Comparison of ENCODE assay signal across 15 cellular contexts in genomic region chr12:39331539-39332261, GRCh38.
DNase-seq lines count a peak whose midpoint lies in the region; ATAC-seq lines count a peak whose summit lies in the region.
"Had no signal": no experiment of that assay in that cellular context is flagged by ENCODE, and none has a peak within 500 bp of the region (broad histone marks: within the 10 kb centered on the region; RNA-seq: fewer than 3 reads in every experiment).

No MANE protein-coding gene starts in this region.

- H3K27ac Mint-ChIP-seq in activated T-cell treated with anti-CD3 and anti-CD28 coated beads, Interleukin-2, amount 50 U/mL, for 24 hours = no peak overlapping the region
- peak overlapping the region; percentile 70 to 94 (median 92) for H3K27ac Mint-ChIP-seq in CD8-positive, alpha-beta memory T cell
- H3K27ac Mint-ChIP-seq in T-helper 2 cell treated with Interferon-gamma antibody and Interleukin-4, amounts not matched to agents 5 μg/mL and 100 μg/mL, for 36 hours = peak overlapping the region; percentile 85
- H3K27ac Mint-ChIP-seq in naive thymus-derived CD4-positive, alpha-beta T cell = peak overlapping the region in 6 of 9 donors; percentile 16 to 77 (median 42)
- H3K27ac Mint-ChIP-seq: B cell had no signal

- no peak for DNase-seq in activated T-cell treated with anti-CD3 and anti-CD28 coated beads, Interleukin-2, amount 50 U/mL, for 4 hours
- no peak for DNase-seq in activated T-cell treated with anti-CD3 and anti-CD28 coated beads, Interleukin-2, amount 50 U/mL, for 24 hours
- DNase-seq in CD8-positive, alpha-beta memory T cell = peak in 1 of 5 donors; percentile 29
- no peak for DNase-seq in T-helper 2 cell treated with Interferon-gamma antibody and Interleukin-4, amounts not matched to agents 5 μg/mL and 100 μg/mL, for 36 hours (ENCODE audit: low spot score)
- no peak for DNase-seq in naive thymus-derived CD4-positive, alpha-beta T cell
- no peak for DNase-seq in HK-2 (ENCODE audit: unreplicated experiment)
- DNase-seq: ACHN, HCEC 1CT, Kasumi-1, NCI-H187 treated with DMSO at 0.1 percent for 48 hours, NCI-H446 had no signal

- H3K9me3 ChIP-seq in CD8-positive, alpha-beta memory T cell (ENCODE audit: low read length) = no peaks in the 10 kb centered on the region
- H3K9me3 ChIP-seq in naive thymus-derived CD4-positive, alpha-beta T cell (ENCODE audit: control insufficient read depth in 2 of 3, low read length in 3 of 3) = no peaks in the 10 kb centered on the region

- peaks cover 16% of the 10 kb centered on the region for H3K4me1 ChIP-seq in CD8-positive, alpha-beta memory T cell (ENCODE audit: insufficient read depth, low read length)
- peaks cover 8 to 15% of the 10 kb centered on the region in 2 donors for H3K4me1 ChIP-seq in naive thymus-derived CD4-positive, alpha-beta T cell (ENCODE audit: control insufficient read depth in 2 of 2, insufficient read depth in 2 of 2, low read length in 2 of 2)

- H3K4me3 Mint-ChIP-seq in activated T-cell treated with anti-CD3 and anti-CD28 coated beads, Interleukin-2, amount 50 U/mL, for 4 hours = peak overlapping the region; percentile 2
- no peak overlapping the region for H3K4me3 Mint-ChIP-seq in activated T-cell treated with anti-CD3 and anti-CD28 coated beads, Interleukin-2, amount 50 U/mL, for 24 hours
- H3K4me3 Mint-ChIP-seq in CD8-positive, alpha-beta memory T cell = peak overlapping the region; percentile 54 to 85 (median 76)
- peak overlapping the region; percentile 48 for H3K4me3 Mint-ChIP-seq in T-helper 2 cell treated with Interferon-gamma antibody and Interleukin-4, amounts not matched to agents 5 μg/mL and 100 μg/mL, for 36 hours
- H3K4me3 Mint-ChIP-seq in naive thymus-derived CD4-positive, alpha-beta T cell = peak overlapping the region in 7 of 10 donors; percentile 1 to 68 (median 40)
- H3K4me3 Mint-ChIP-seq: B cell had no signal

- peaks cover 20% of the 10 kb centered on the region for H3K4me1 Mint-ChIP-seq in activated T-cell treated with anti-CD3 and anti-CD28 coated beads, Interleukin-2, amount 50 U/mL, for 4 hours (ENCODE audit: low read depth)
- peaks cover 22% of the 10 kb centered on the region for H3K4me1 Mint-ChIP-seq in activated T-cell treated with anti-CD3 and anti-CD28 coated beads, Interleukin-2, amount 50 U/mL, for 24 hours (ENCODE audit: low read depth)
- H3K4me1 Mint-ChIP-seq in CD8-positive, alpha-beta memory T cell = peaks cover 32 to 43% (median 39%) of the 10 kb centered on the region in 3 donors
- H3K4me1 Mint-ChIP-seq in T-helper 2 cell treated with Interferon-gamma antibody and Interleukin-4, amounts not matched to agents 5 μg/mL and 100 μg/mL, for 36 hours (ENCODE audit: low read depth) = peaks cover 19% of the 10 kb centered on the region
- peaks cover 6 to 16% (median 13%) of the 10 kb centered on the region in 7 donors for H3K4me1 Mint-ChIP-seq in naive thymus-derived CD4-positive, alpha-beta T cell
- H3K4me1 Mint-ChIP-seq: B cell had no signal

- POLR2A ChIA-PET in CD8-positive, alpha-beta memory T cell (lab: Charles Lee) = interaction anchor here (1.1 kb wide), 1 partner anchor 288 kb away, joined by 3 read pairs; the partner anchor contains the start of gene ABCD2
- POLR2A ChIA-PET in naive thymus-derived CD4-positive, alpha-beta T cell (lab: Charles Lee) = no interaction called here

- H3K9me3 Mint-ChIP-seq in activated T-cell treated with anti-CD3 and anti-CD28 coated beads, Interleukin-2, amount 50 U/mL, for 4 hours = no peaks in the 10 kb centered on the region
- no peaks in the 10 kb centered on the region for H3K9me3 Mint-ChIP-seq in activated T-cell treated with anti-CD3 and anti-CD28 coated beads, Interleukin-2, amount 50 U/mL, for 24 hours
- peaks cover 0 to 6% (median 0%) of the 10 kb centered on the region in 5 donors for H3K9me3 Mint-ChIP-seq in CD8-positive, alpha-beta memory T cell
- peaks cover 6% of the 10 kb centered on the region for H3K9me3 Mint-ChIP-seq in T-helper 2 cell treated with Interferon-gamma antibody and Interleukin-4, amounts not matched to agents 5 μg/mL and 100 μg/mL, for 36 hours
- no peaks in the 10 kb centered on the region for H3K9me3 Mint-ChIP-seq in naive thymus-derived CD4-positive, alpha-beta T cell

- CTCF ChIA-PET in CD8-positive, alpha-beta memory T cell (lab: Charles Lee) = interaction anchor here (1.5 kb wide), 1 partner anchor 659 kb away, joined by 3 read pairs; no protein-coding TSS in a partner anchor
- CTCF ChIA-PET in naive thymus-derived CD4-positive, alpha-beta T cell (lab: Charles Lee) = interaction anchor here (0.5 to 0.6 kb wide), 2 partner anchors 66 to 1471 kb away, joined by 3 read pairs; no protein-coding TSS in a partner anchor

- H3K27ac ChIP-seq in CD8-positive, alpha-beta memory T cell (ENCODE audit: low read depth, low read length) = peak overlapping the region; percentile 12
- no peak overlapping the region for H3K27ac ChIP-seq in naive thymus-derived CD4-positive, alpha-beta T cell (ENCODE audit: low read depth, low read length)
- H3K27ac ChIP-seq: RWPE1 had no signal

- no peaks in the 10 kb centered on the region for H3K36me3 ChIP-seq in CD8-positive, alpha-beta memory T cell (ENCODE audit: insufficient read depth, low read length)
- no peaks in the 10 kb centered on the region for H3K36me3 ChIP-seq in naive thymus-derived CD4-positive, alpha-beta T cell (ENCODE audit: control insufficient read depth in 2 of 3, insufficient read depth in 3 of 3, low read length in 3 of 3)

- peak overlapping the region; percentile 18 for H3K4me3 ChIP-seq in CD8-positive, alpha-beta memory T cell (ENCODE audit: low read length)
- H3K4me3 ChIP-seq in naive thymus-derived CD4-positive, alpha-beta T cell (ENCODE audit: low read length) = peak overlapping the region; percentile 12

- peaks cover 28% of the 10 kb centered on the region for H3K36me3 Mint-ChIP-seq in activated T-cell treated with anti-CD3 and anti-CD28 coated beads, Interleukin-2, amount 50 U/mL, for 4 hours (ENCODE audit: insufficient read depth)
- peaks cover 54% of the 10 kb centered on the region for H3K36me3 Mint-ChIP-seq in activated T-cell treated with anti-CD3 and anti-CD28 coated beads, Interleukin-2, amount 50 U/mL, for 24 hours (ENCODE audit: low read depth)
- peaks cover 17 to 41% (median 17%) of the 10 kb centered on the region in 3 donors for H3K36me3 Mint-ChIP-seq in CD8-positive, alpha-beta memory T cell
- H3K36me3 Mint-ChIP-seq in T-helper 2 cell treated with Interferon-gamma antibody and Interleukin-4, amounts not matched to agents 5 μg/mL and 100 μg/mL, for 36 hours (ENCODE audit: low read depth) = peaks cover 30% of the 10 kb centered on the region
- peaks cover 0 to 27% (median 18%) of the 10 kb centered on the region in 5 donors for H3K36me3 Mint-ChIP-seq in naive thymus-derived CD4-positive, alpha-beta T cell

- no peaks in the 10 kb centered on the region for H3K27me3 Mint-ChIP-seq in activated T-cell treated with anti-CD3 and anti-CD28 coated beads, Interleukin-2, amount 50 U/mL, for 4 hours (ENCODE audit: low read depth)
- no peaks in the 10 kb centered on the region for H3K27me3 Mint-ChIP-seq in activated T-cell treated with anti-CD3 and anti-CD28 coated beads, Interleukin-2, amount 50 U/mL, for 24 hours
- H3K27me3 Mint-ChIP-seq in CD8-positive, alpha-beta memory T cell = no peaks in the 10 kb centered on the region
- no peaks in the 10 kb centered on the region for H3K27me3 Mint-ChIP-seq in T-helper 2 cell treated with Interferon-gamma antibody and Interleukin-4, amounts not matched to agents 5 μg/mL and 100 μg/mL, for 36 hours (ENCODE audit: low read depth)
- H3K27me3 Mint-ChIP-seq in naive thymus-derived CD4-positive, alpha-beta T cell = no peaks in the 10 kb centered on the region
- H3K27me3 Mint-ChIP-seq: B cell had no signal

- no peak for ATAC-seq in activated T-cell treated with anti-CD3 and anti-CD28 coated beads, Interleukin-2, amount 50 U/mL, for 4 hours
- peak; percentile 48 for ATAC-seq in naive thymus-derived CD4-positive, alpha-beta T cell
- ATAC-seq in GM18868 (IDR thresholded peaks at IDR 0.05; ENCODE audit: unreplicated experiment) (no peak), HG02885 (IDR thresholded peaks at IDR 0.05; ENCODE audit: poor library complexity, unreplicated experiment) (no peak)

- H3K27me3 ChIP-seq in CD8-positive, alpha-beta memory T cell (ENCODE audit: insufficient read depth, low read length, poor library complexity, severe bottlenecking) = no peaks in the 10 kb centered on the region
- H3K27me3 ChIP-seq in naive thymus-derived CD4-positive, alpha-beta T cell (ENCODE audit: control insufficient read depth in 2 of 2, insufficient read depth in 2 of 2, low read length in 2 of 2) = no peaks in the 10 kb centered on the region

- intact Hi-C loops in naive thymus-derived CD4-positive, alpha-beta T cell (cut with micrococcal nuclease) = no loop called here
